1 cellular context compared by ENCODE assay signal in the genomic region with DNA sequence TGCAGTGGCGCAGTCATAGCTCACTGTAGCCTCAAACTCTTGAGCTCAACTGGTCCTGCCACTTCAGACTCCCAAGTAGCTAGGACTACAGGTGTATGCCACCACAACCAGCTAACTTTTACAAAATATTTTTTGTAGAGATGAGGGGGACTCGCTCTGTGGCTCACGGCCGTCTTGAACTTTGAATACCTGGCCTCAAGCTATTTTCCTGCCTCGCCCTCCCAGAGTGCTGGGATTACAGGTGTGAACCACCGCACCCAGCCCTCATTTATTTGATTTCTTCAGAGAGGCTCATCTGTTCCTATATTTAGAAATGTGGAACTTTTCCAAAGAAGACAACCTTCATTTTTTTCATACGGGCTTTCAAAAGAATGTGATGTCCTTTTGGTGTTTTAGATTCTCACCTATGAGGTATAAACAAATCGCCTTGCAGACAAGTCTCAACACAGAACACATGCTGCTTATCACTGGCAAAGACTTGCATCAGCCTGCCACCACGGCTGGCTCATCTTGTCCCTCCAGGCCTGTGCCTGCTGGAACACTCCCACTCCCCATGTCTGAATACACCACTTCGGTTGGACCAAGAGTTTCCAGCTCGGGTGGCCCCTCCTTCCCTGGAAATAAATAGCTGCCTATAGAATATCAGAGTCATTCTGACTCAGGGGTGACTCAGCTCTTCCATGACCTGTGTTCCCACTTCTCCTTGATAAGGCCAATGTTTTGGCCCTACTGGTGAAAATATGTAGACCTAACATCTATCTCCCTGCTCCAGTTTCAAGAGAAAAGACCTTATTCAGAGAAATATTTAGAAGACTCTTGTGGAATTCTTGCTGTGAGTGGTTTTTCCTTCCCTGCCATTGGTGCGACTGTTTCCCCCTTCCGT.
TF ChIP-seq lines count a peak whose summit lies in the region.

No MANE protein-coding gene starts in this region.

TF ChIP-seq in K562, 482 proteins besides CTCF, POLR2A, EP300 and RAD21 (continued from another document and continues in another):
- TF ChIP-seq, protein P1, sequence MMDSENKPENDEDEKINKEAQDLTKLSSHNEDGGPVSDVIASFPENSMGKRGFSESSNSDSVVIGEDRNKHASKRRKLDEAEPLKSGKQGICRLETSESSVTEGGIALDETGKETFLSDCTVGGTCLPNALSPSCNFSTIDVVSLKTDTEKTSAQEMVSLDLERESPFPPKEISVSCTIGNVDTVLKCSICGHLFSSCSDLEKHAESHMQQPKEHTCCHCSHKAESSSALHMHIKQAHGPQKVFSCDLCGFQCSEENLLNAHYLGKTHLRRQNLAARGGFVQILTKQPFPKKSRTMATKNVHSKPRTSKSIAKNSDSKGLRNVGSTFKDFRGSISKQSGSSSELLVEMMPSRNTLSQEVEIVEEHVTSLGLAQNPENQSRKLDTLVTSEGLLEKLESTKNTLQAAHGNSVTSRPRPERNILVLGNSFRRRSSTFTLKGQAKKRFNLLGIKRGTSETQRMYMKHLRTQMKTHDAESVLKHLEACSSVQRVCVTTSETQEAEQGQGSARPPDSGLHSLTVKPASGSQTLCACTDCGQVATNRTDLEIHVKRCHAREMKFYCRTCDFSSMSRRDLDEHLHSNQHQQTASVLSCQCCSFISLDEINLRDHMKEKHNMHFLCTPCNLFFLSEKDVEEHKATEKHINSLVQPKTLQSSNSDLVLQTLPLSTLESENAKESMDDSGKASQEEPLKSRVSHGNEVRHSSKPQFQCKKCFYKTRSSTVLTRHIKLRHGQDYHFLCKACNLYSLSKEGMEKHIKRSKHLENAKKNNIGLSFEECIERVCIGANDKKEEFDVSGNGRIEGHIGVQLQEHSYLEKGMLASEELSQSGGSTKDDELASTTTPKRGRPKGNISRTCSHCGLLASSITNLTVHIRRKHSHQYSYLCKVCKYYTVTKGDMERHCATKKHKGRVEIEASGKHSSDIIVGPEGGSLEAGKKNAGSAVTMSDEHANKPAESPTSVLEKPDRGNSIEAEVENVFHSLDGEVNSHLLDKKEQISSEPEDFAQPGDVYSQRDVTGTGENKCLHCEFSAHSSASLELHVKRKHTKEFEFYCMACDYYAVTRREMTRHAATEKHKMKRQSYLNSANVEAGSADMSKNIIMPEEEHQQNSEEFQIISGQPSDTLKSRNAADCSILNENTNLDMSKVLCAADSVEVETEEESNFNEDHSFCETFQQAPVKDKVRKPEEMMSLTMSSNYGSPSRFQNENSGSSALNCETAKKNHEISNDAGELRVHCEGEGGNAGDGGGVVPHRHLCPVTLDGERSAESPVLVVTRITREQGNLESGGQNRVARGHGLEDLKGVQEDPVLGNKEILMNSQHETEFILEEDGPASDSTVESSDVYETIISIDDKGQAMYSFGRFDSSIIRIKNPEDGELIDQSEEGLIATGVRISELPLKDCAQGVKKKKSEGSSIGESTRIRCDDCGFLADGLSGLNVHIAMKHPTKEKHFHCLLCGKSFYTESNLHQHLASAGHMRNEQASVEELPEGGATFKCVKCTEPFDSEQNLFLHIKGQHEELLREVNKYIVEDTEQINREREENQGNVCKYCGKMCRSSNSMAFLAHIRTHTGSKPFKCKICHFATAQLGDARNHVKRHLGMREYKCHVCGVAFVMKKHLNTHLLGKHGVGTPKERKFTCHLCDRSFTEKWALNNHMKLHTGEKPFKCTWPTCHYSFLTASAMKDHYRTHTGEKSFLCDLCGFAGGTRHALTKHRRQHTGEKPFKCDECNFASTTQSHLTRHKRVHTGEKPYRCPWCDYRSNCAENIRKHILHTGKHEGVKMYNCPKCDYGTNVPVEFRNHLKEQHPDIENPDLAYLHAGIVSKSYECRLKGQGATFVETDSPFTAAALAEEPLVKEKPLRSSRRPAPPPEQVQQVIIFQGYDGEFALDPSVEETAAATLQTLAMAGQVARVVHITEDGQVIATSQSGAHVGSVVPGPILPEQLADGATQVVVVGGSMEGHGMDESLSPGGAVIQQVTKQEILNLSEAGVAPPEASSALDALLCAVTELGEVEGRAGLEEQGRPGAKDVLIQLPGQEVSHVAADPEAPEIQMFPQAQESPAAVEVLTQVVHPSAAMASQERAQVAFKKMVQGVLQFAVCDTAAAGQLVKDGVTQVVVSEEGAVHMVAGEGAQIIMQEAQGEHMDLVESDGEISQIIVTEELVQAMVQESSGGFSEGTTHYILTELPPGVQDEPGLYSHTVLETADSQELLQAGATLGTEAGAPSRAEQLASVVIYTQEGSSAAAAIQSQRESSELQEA (IDR thresholded peaks at IDR 0.05; ENCODE audit: low read depth) = no peak
- TF ChIP-seq KDM2B (CRISPR knock-in tag; IDR thresholded peaks at IDR 0.05) = peak; percentile 34; the same call in 1 of the 2 replicates
- TF ChIP-seq, protein P2, sequence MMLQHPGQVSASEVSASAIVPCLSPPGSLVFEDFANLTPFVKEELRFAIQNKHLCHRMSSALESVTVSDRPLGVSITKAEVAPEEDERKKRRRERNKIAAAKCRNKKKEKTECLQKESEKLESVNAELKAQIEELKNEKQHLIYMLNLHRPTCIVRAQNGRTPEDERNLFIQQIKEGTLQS (IDR thresholded peaks at IDR 0.05) = no peak
- TF ChIP-seq, protein P2 (CRISPR knock-in tag; conservative IDR thresholded peaks at IDR 0.05) = peak; percentile 99
- TF ChIP-seq BDP1 (IDR thresholded peaks at IDR 0.05; ENCODE audit: insufficient read depth, insufficient read length) = no peak
- TF ChIP-seq ARNT (IDR thresholded peaks at IDR 0.05) = no peak
- TF ChIP-seq HNRNPL (IDR thresholded peaks at IDR 0.05; ENCODE audit: low read depth, low read length) = peak; percentile 58; the same call in 1 of the 2 replicates
- TF ChIP-seq, protein P3, sequence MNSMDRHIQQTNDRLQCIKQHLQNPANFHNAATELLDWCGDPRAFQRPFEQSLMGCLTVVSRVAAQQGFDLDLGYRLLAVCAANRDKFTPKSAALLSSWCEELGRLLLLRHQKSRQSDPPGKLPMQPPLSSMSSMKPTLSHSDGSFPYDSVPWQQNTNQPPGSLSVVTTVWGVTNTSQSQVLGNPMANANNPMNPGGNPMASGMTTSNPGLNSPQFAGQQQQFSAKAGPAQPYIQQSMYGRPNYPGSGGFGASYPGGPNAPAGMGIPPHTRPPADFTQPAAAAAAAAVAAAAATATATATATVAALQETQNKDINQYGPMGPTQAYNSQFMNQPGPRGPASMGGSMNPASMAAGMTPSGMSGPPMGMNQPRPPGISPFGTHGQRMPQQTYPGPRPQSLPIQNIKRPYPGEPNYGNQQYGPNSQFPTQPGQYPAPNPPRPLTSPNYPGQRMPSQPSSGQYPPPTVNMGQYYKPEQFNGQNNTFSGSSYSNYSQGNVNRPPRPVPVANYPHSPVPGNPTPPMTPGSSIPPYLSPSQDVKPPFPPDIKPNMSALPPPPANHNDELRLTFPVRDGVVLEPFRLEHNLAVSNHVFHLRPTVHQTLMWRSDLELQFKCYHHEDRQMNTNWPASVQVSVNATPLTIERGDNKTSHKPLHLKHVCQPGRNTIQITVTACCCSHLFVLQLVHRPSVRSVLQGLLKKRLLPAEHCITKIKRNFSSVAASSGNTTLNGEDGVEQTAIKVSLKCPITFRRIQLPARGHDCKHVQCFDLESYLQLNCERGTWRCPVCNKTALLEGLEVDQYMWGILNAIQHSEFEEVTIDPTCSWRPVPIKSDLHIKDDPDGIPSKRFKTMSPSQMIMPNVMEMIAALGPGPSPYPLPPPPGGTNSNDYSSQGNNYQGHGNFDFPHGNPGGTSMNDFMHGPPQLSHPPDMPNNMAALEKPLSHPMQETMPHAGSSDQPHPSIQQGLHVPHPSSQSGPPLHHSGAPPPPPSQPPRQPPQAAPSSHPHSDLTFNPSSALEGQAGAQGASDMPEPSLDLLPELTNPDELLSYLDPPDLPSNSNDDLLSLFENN (IDR thresholded peaks at IDR 0.05; ENCODE audit: low read depth in 2 of 2, low read length in 2 of 2) = peak in 1 of 2 experiments; percentile 91; a peak in 2 of 4 replicates
- TF ChIP-seq, protein P4, sequence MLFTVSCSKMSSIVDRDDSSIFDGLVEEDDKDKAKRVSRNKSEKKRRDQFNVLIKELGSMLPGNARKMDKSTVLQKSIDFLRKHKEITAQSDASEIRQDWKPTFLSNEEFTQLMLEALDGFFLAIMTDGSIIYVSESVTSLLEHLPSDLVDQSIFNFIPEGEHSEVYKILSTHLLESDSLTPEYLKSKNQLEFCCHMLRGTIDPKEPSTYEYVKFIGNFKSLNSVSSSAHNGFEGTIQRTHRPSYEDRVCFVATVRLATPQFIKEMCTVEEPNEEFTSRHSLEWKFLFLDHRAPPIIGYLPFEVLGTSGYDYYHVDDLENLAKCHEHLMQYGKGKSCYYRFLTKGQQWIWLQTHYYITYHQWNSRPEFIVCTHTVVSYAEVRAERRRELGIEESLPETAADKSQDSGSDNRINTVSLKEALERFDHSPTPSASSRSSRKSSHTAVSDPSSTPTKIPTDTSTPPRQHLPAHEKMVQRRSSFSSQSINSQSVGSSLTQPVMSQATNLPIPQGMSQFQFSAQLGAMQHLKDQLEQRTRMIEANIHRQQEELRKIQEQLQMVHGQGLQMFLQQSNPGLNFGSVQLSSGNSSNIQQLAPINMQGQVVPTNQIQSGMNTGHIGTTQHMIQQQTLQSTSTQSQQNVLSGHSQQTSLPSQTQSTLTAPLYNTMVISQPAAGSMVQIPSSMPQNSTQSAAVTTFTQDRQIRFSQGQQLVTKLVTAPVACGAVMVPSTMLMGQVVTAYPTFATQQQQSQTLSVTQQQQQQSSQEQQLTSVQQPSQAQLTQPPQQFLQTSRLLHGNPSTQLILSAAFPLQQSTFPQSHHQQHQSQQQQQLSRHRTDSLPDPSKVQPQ (CRISPR knock-in tag; IDR thresholded peaks at IDR 0.05; ENCODE audit: borderline replicate concordance) = no peak
- TF ChIP-seq PCBP1 (IDR thresholded peaks at IDR 0.05; ENCODE audit: low read depth, low read length, poor library complexity, severe bottlenecking) = no peak
- TF ChIP-seq, protein P5, sequence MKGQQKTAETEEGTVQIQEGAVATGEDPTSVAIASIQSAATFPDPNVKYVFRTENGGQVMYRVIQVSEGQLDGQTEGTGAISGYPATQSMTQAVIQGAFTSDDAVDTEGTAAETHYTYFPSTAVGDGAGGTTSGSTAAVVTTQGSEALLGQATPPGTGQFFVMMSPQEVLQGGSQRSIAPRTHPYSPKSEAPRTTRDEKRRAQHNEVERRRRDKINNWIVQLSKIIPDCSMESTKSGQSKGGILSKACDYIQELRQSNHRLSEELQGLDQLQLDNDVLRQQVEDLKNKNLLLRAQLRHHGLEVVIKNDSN (CRISPR knock-in tag; IDR thresholded peaks at IDR 0.05) = peak; percentile 9; the same call in 1 of the 2 replicates
- TF ChIP-seq ZNF76 (CRISPR knock-in tag; IDR thresholded peaks at IDR 0.05; ENCODE audit: borderline replicate concordance) = peak; percentile 61; the same call in 1 of the 2 replicates
- TF ChIP-seq RBM17 (IDR thresholded peaks at IDR 0.05; ENCODE audit: borderline replicate concordance, low read depth, low read length) = no peak
- TF ChIP-seq, protein P6, sequence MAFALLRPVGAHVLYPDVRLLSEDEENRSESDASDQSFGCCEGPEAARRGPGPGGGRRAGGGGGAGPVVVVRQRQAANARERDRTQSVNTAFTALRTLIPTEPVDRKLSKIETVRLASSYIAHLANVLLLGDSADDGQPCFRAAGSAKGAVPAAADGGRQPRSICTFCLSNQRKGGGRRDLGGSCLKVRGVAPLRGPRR (CRISPR knock-in tag; IDR thresholded peaks at IDR 0.05) = peak; percentile 6; the same call in 1 of the 2 replicates
- TF ChIP-seq SIN3B (IDR thresholded peaks at IDR 0.05; ENCODE audit: low read depth) = no peak
- TF ChIP-seq ZNF184 (CRISPR knock-in tag; IDR thresholded peaks at IDR 0.05) = no peak
- no peak for TF ChIP-seq RHOXF2B (CRISPR knock-in tag; conservative IDR thresholded peaks at IDR 0.05)
- no peak for TF ChIP-seq ZNF282 (CRISPR knock-in tag; IDR thresholded peaks at IDR 0.05)
- TF ChIP-seq, protein P7, sequence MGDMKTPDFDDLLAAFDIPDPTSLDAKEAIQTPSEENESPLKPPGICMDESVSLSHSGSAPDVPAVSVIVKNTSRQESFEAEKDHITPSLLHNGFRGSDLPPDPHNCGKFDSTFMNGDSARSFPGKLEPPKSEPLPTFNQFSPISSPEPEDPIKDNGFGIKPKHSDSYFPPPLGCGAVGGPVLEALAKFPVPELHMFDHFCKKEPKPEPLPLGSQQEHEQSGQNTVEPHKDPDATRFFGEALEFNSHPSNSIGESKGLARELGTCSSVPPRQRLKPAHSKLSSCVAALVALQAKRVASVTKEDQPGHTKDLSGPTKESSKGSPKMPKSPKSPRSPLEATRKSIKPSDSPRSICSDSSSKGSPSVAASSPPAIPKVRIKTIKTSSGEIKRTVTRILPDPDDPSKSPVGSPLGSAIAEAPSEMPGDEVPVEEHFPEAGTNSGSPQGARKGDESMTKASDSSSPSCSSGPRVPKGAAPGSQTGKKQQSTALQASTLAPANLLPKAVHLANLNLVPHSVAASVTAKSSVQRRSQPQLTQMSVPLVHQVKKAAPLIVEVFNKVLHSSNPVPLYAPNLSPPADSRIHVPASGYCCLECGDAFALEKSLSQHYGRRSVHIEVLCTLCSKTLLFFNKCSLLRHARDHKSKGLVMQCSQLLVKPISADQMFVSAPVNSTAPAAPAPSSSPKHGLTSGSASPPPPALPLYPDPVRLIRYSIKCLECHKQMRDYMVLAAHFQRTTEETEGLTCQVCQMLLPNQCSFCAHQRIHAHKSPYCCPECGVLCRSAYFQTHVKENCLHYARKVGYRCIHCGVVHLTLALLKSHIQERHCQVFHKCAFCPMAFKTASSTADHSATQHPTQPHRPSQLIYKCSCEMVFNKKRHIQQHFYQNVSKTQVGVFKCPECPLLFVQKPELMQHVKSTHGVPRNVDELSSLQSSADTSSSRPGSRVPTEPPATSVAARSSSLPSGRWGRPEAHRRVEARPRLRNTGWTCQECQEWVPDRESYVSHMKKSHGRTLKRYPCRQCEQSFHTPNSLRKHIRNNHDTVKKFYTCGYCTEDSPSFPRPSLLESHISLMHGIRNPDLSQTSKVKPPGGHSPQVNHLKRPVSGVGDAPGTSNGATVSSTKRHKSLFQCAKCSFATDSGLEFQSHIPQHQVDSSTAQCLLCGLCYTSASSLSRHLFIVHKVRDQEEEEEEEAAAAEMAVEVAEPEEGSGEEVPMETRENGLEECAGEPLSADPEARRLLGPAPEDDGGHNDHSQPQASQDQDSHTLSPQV (IDR thresholded peaks at IDR 0.05) = no peak
- no peak for TF ChIP-seq SAP30 (IDR thresholded peaks at IDR 0.05; ENCODE audit: borderline replicate concordance, insufficient read depth, low read depth, low read length, poor library complexity, severe bottlenecking)
- TF ChIP-seq CHD2 (IDR thresholded peaks at IDR 0.05; ENCODE audit: low read depth, low read length) = no peak
- TF ChIP-seq, protein P8, sequence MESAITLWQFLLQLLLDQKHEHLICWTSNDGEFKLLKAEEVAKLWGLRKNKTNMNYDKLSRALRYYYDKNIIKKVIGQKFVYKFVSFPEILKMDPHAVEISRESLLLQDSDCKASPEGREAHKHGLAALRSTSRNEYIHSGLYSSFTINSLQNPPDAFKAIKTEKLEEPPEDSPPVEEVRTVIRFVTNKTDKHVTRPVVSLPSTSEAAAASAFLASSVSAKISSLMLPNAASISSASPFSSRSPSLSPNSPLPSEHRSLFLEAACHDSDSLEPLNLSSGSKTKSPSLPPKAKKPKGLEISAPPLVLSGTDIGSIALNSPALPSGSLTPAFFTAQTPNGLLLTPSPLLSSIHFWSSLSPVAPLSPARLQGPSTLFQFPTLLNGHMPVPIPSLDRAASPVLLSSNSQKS (CRISPR knock-in tag; IDR thresholded peaks at IDR 0.05) = no peak
- TF ChIP-seq TFAM (CRISPR knock-in tag; conservative IDR thresholded peaks at IDR 0.05) = no peak
- peak; percentile 45 for TF ChIP-seq RBBP5 (IDR thresholded peaks at IDR 0.05; ENCODE audit: borderline replicate concordance, insufficient read depth, low read length, poor library complexity, severe bottlenecking)
- no peak for TF ChIP-seq POLR3G (IDR thresholded peaks at IDR 0.05; ENCODE audit: extremely low read depth, insufficient read length, insufficient replicate concordance)
- TF ChIP-seq KAT2B (IDR thresholded peaks at IDR 0.05; ENCODE audit: low read depth, low read length) = no peak
